Comparison of ENCODE assay signal across 19 cellular contexts in genomic region chr11:70292863-70293262, GRCh38. TPM values are rescaled to one million over a fixed set of nuclear protein-coding genes. Genes with fewer than 3 reads are reported as not detected.
DNase-seq lines count a peak whose midpoint lies in the region; ATAC-seq, FAIRE-seq and TF ChIP-seq lines count a peak whose summit lies in the region.
"Had no signal": no experiment of that assay in that cellular context is flagged by ENCODE, and none has a peak within 500 bp of the region (broad histone marks: within the 10 kb centered on the region; RNA-seq: fewer than 3 reads in every experiment).

No MANE protein-coding gene starts in this region.

- WGBS in right lobe of liver (ENCODE audit: insufficient coverage, low coverage, low lambda C conversion rate, missing lambda C conversion rate) = 69% methylated on average over 4 of the region's 6 CpGs
- WGBS in HepG2 (ENCODE audit: low lambda C conversion rate) = 91% methylated on average over 6 of the region's 6 CpGs

- no TSS peak for BruUV-seq in HepG2 (replicated peaks; lab: Mats Ljungman, UMichigan)

- intact Hi-C loops in right lobe of liver (cut with DNase I) (no loop called here), HepG2 (cut with micrococcal nuclease; ENCODE audit: unreplicated experiment) (no loop called here)

- ATAC-seq in right lobe of liver (peak; percentile 22 to 95 (median 84)), HepG2 (no peak), HG02588 (IDR thresholded peaks at IDR 0.05; ENCODE audit: unreplicated experiment) (no peak)
- no peak for ATAC-seq in central memory CD8-positive, alpha-beta T cell (replicated peaks; ENCODE audit: extremely low read depth, poor library complexity, severe bottlenecking)
- ATAC-seq: Panc1 had no signal

- H3K27ac ChIP-seq in right lobe of liver (no peak overlapping the region), HepG2 (ENCODE audit: extremely low read length, insufficient read depth, low read length) (no peak overlapping the region)
- H3K27ac ChIP-seq: SK-N-MC had no signal

- H3K27me3 ChIP-seq in right lobe of liver = no peaks in the 10 kb centered on the region
- no peaks in the 10 kb centered on the region for H3K27me3 ChIP-seq in HepG2 (ENCODE audit: control insufficient read depth in 1 of 2, insufficient read depth in 2 of 2, low read length in 2 of 2)
- H3K27me3 ChIP-seq: MG63 had no signal

- no peaks in the 10 kb centered on the region for H3K9me3 Mint-ChIP-seq in central memory CD8-positive, alpha-beta T cell
- H3K9me3 Mint-ChIP-seq: CD4-positive, alpha-beta memory T cell had no signal

- TF ChIP-seq EP300 in HepG2 (IDR thresholded peaks at IDR 0.05; ENCODE audit: low read depth in 2 of 2, low read length in 2 of 2) (no peak), HepG2 (CRISPR knock-in tag; IDR thresholded peaks at IDR 0.05; ENCODE audit: borderline replicate concordance) (no peak)

- H3K4me3 ChIP-seq in right lobe of liver (no peak overlapping the region), HepG2 (replicated peaks in 1 of 3; ENCODE audit: insufficient read depth in 1 of 3, low read depth in 2 of 3, low read length in 3 of 3) (no peak overlapping the region)
- H3K4me3 ChIP-seq: MG63, SK-N-MC had no signal

- no peaks in the 10 kb centered on the region for H4K20me1 ChIP-seq in HepG2 (ENCODE audit: insufficient read depth, low read length)

- peaks cover 0 to 2% (median 0%) of the 10 kb centered on the region in 4 donors for H3K36me3 ChIP-seq in right lobe of liver
- H3K36me3 ChIP-seq in HepG2 (replicated peaks in 1 of 2; ENCODE audit: control insufficient read depth in 1 of 2, insufficient read depth in 2 of 2, low read length in 2 of 2) = peaks cover 4 to 43% of the 10 kb centered on the region in 2 experiments; a peak in 4 of 5 replicates

- H3K79me2 ChIP-seq in HepG2 (ENCODE audit: insufficient read depth, low read length) = no peaks in the 10 kb centered on the region

- H3K9me3 ChIP-seq in right lobe of liver = no peaks in the 10 kb centered on the region
- H3K9me3 ChIP-seq in HepG2 (ENCODE audit: low read length) = no peaks in the 10 kb centered on the region
- H3K9me3 ChIP-seq: MG63 had no signal

- POLR2A ChIA-PET in HepG2 (lab: Yijun Ruan, JAX) = no interaction called here

- H3K4me2 ChIP-seq in HepG2 (ENCODE audit: low read depth, low read length) = no peak overlapping the region

- no peaks in the 10 kb centered on the region for H3K27me3 Mint-ChIP-seq in central memory CD8-positive, alpha-beta T cell
- H3K27me3 Mint-ChIP-seq: CD4-positive, alpha-beta memory T cell had no signal

- DNase-seq in right lobe of liver = peak in 2 of 3 donors; percentile 44 to 66
- DNase-seq in HepG2 (ENCODE audit: low spot score) = no peak
- DNase-seq in central memory CD8-positive, alpha-beta T cell (ENCODE audit: low spot score in 2 of 2) = no peak
- DNase-seq in midbrain (lab: John Stamatoyannopoulos, UW) = peak; percentile 15
- no peak for DNase-seq in NCI-H2196 treated with DMSO at 0.1 percent for 48 hours (lab: John Stamatoyannopoulos, UW; ENCODE audit: unreplicated experiment)
- no peak for DNase-seq in GDM1 (lab: John Stamatoyannopoulos, UW)
- DNase-seq: CD4-positive, alpha-beta memory T cell; DMS53; IMR-90; KG1; MG63; NCI-H1694 treated with DMSO at 0.1 percent for 48 hours; NCI-H2171; NCI-H524; SIG-M5 had no signal

- TF ChIP-seq CTCF in right lobe of liver (IDR thresholded peaks at IDR 0.05) (no peak), HepG2 (CRISPR knock-in tag; IDR thresholded peaks at IDR 0.05) (no peak)

- H3K27ac Mint-ChIP-seq in central memory CD8-positive, alpha-beta T cell (ENCODE audit: low read depth) = peak overlapping the region; percentile 35

- peaks cover 0 to 5% (median 0%) of the 10 kb centered on the region in 4 donors for H3K4me1 ChIP-seq in right lobe of liver
- H3K4me1 ChIP-seq in HepG2 (ENCODE audit: insufficient read depth, low read length) = peaks cover 5% of the 10 kb centered on the region; the same call in 1 of the 2 replicates

- no peak overlapping the region for H3K9ac ChIP-seq in HepG2 (ENCODE audit: insufficient read depth, low read depth, low read length)

- H3K36me3 Mint-ChIP-seq in central memory CD8-positive, alpha-beta T cell (ENCODE audit: insufficient read depth) = peaks cover 25% of the 10 kb centered on the region

- peaks cover 23% of the 10 kb centered on the region for H3K4me1 Mint-ChIP-seq in central memory CD8-positive, alpha-beta T cell

- H3K4me3 Mint-ChIP-seq in central memory CD8-positive, alpha-beta T cell = no peak overlapping the region
- H3K4me3 Mint-ChIP-seq: CD4-positive, alpha-beta memory T cell had no signal

- CTCF ChIA-PET in HepG2 (lab: Yijun Ruan, JAX; ENCODE audit: low intra/inter-chr PET ratio, low total read pairs) = no interaction called here

- FAIRE-seq in HepG2 (lab: Jason Lieb, UNC) = no peak
- FAIRE-seq: H54 had no signal

- in situ Hi-C loops in HepG2 (cut with HindIII; ENCODE audit: extremely low pct_ligation_motif_present, low pct_unique_long_range_greater_than_20kb) = no loop called here

- TF ChIP-seq RAD21 in HepG2 (CRISPR knock-in tag; IDR thresholded peaks at IDR 0.05) = no peak

- H2AFZ ChIP-seq in HepG2 (ENCODE audit: low read length) = no peak overlapping the region

- no peak for TF ChIP-seq POLR2A in right lobe of liver (IDR thresholded peaks at IDR 0.05)
- TF ChIP-seq POLR2A in HepG2 (IDR thresholded peaks at IDR 0.05; ENCODE audit: insufficient read depth in 1 of 2, low read depth in 2 of 2, low read length in 2 of 2) = no peak

TF ChIP-seq in HepG2, 621 proteins besides CTCF, POLR2A, EP300 and RAD21:
- TF ChIP-seq ZNF605 (CRISPR knock-in tag; IDR thresholded peaks at IDR 0.05) = no peak
- TF ChIP-seq ZNF557 (CRISPR knock-in tag; IDR thresholded peaks at IDR 0.05) = no peak
- TF ChIP-seq MAX (IDR thresholded peaks at IDR 0.05) = no peak
- TF ChIP-seq MIXL1 (CRISPR knock-in tag; IDR thresholded peaks at IDR 0.05) = no peak
- TF ChIP-seq ZEB1 (IDR thresholded peaks at IDR 0.05; ENCODE audit: insufficient replicate concordance, low read depth) = no peak
- no peak for TF ChIP-seq MXI1 (IDR thresholded peaks at IDR 0.05; ENCODE audit: borderline replicate concordance, low read depth, low read length)
- TF ChIP-seq, protein P1, sequence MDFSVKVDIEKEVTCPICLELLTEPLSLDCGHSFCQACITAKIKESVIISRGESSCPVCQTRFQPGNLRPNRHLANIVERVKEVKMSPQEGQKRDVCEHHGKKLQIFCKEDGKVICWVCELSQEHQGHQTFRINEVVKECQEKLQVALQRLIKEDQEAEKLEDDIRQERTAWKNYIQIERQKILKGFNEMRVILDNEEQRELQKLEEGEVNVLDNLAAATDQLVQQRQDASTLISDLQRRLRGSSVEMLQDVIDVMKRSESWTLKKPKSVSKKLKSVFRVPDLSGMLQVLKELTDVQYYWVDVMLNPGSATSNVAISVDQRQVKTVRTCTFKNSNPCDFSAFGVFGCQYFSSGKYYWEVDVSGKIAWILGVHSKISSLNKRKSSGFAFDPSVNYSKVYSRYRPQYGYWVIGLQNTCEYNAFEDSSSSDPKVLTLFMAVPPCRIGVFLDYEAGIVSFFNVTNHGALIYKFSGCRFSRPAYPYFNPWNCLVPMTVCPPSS (IDR thresholded peaks at IDR 0.05) = no peak
- TF ChIP-seq SP5 (CRISPR knock-in tag; IDR thresholded peaks at IDR 0.05; ENCODE audit: borderline replicate concordance, low read depth) = no peak
- no peak for TF ChIP-seq SYNCRIP (IDR thresholded peaks at IDR 0.05; ENCODE audit: insufficient read depth, low read depth, low read length)
- TF ChIP-seq NFE2L2 (IDR thresholded peaks at IDR 0.05; ENCODE audit: low read length) = no peak
- no peak for TF ChIP-seq CAMTA2 (CRISPR knock-in tag; IDR thresholded peaks at IDR 0.05; ENCODE audit: borderline replicate concordance)
- no peak for TF ChIP-seq ZNF24 (IDR thresholded peaks at IDR 0.05)

RNA-seq across cellular contexts. Expression of gene PPFIA1, which starts 22.4 kb away (rescaled TPM):
- total RNA-seq in right lobe of liver = 10 to 100 TPM; 21.1 to 27.0 (median 22.7) TPM
- total RNA-seq in HepG2 (2016; rRNA removed; fragmentation: Illumina TruSeq; extraction: Trizol) = 27.3 and 29.9 TPM in 2 replicates
- total RNA-seq in HepG2 (2016; cell fraction: cytosol; rRNA removed; fragmentation: Illumina TruSeq; extraction: Trizol; ENCODE audit: low read depth) = 68.7 and 75.4 TPM in 2 replicates
- 26.9 and 30.3 TPM in 2 replicates for total RNA-seq in HepG2 (2016; cell fraction: insoluble cytoplasmic fraction; rRNA removed; fragmentation: Illumina TruSeq; extraction: Trizol)
- 22.7 and 22.8 TPM in 2 replicates for total RNA-seq in HepG2 (2016; cell fraction: membrane; rRNA removed; fragmentation: Illumina TruSeq; extraction: Trizol)
- 29.3 and 30.4 TPM in 2 replicates for total RNA-seq in HepG2 (2016; cell fraction: nucleus; rRNA removed; fragmentation: Illumina TruSeq; extraction: Trizol)
- polyA plus RNA-seq in HepG2 (2011; rRNA removed) = 45.2 and 48.0 TPM in 2 replicates
- polyA plus RNA-seq in HepG2 (2011; cell fraction: cytosol; rRNA removed) = 32.6 and 45.4 TPM in 2 replicates
- 60.5 and 68.2 TPM in 2 replicates for polyA plus RNA-seq in HepG2 (2011; cell fraction: nucleus; rRNA removed)
- 18.1 and 18.8 TPM in 2 replicates for polyA plus RNA-seq in HepG2 (2012)
- 1.4 and 2.3 TPM in 2 replicates for polyA plus RNA-seq in HepG2 (2016; cell fraction: cytosol; fragmentation: Illumina TruSeq; extraction: Trizol; ENCODE audit: low read depth)
- 18.5 and 22.6 TPM in 2 replicates for polyA plus RNA-seq in HepG2 (2016; cell fraction: insoluble cytoplasmic fraction; fragmentation: Illumina TruSeq; extraction: Trizol; ENCODE audit: low read depth)
- polyA plus RNA-seq in HepG2 (2016; cell fraction: membrane; fragmentation: Illumina TruSeq; extraction: Trizol; ENCODE audit: low read depth) = 5.3 and 7.1 TPM in 2 replicates
- 38.7 and 39.4 TPM in 2 replicates for polyA plus RNA-seq in HepG2 (2016; cell fraction: nucleus; fragmentation: Illumina TruSeq; extraction: Trizol; ENCODE audit: insufficient read depth, low read depth)
- polyA minus RNA-seq in HepG2 (2011; rRNA and poly(A)+ RNA removed; ENCODE audit: low replicate concordance) = 94.3 and 206 TPM in 2 replicates
- 31.2 and 40.4 TPM in 2 replicates for polyA minus RNA-seq in HepG2 (2011; cell fraction: cytosol; rRNA and poly(A)+ RNA removed)
- polyA minus RNA-seq in HepG2 (2011; cell fraction: nucleus; rRNA and poly(A)+ RNA removed) = 59.9 and 69.0 TPM in 2 replicates

Comparison
In these comparisons a context has a peak if more than half of its experiments do, and no peak if none do; other contexts are left out.
1. ATAC-seq: peak in right lobe of liver (4 of 4); none in HepG2 (single experiment), central memory CD8-positive, alpha-beta T cell (single experiment) and HG02588 (single experiment).
2. DNase-seq: peak in right lobe of liver (2 of 3) and midbrain (single experiment); none in HepG2 (single experiment), central memory CD8-positive, alpha-beta T cell (0 of 2), NCI-H2196 treated with DMSO at 0.1 percent for 48 hours (single experiment) and GDM1 (single experiment).